20 cellular contexts compared by ENCODE assay signal in the genomic region with DNA sequence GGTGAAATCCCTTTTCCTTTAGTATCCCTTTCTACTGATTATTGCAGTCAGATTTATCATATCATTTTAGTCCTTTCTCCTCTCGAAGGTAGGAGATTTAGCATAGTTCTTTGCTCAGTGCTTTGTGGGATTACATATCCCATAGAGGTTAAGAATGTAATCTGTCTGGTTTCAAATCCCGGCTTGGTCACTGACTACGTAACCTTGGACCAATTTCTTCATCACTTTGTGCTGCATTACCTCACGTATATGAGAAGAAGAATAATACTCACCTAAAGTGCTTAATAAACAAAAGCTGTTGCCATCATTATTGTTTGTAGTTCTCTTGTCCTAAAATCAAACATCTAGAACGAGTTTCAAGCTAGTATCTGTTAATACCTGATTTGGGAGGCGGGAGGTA.
DNase-seq lines count a peak whose midpoint lies in the region; ATAC-seq and TF ChIP-seq lines count a peak whose summit lies in the region.
"Had no signal": no experiment of that assay in that cellular context is flagged by ENCODE, and none has a peak within 500 bp of the region (broad histone marks: within the 10 kb centered on the region; RNA-seq: fewer than 3 reads in every experiment).

No MANE protein-coding gene starts in this region.

- peaks cover 45% of the 10 kb centered on the region for H3K36me3 Mint-ChIP-seq in activated CD8-positive, alpha-beta T cell treated with anti-CD3 and anti-CD28 coated beads for 36 hours (ENCODE audit: low read depth)
- peaks cover 50% of the 10 kb centered on the region for H3K36me3 Mint-ChIP-seq in activated CD8-positive, alpha-beta T cell treated with anti-CD3 and anti-CD28 coated beads, Interleukin-2, amount 10 ng/mL, durations not matched to agents 7 days and 5 days (ENCODE audit: low read depth)
- peaks cover 2% of the 10 kb centered on the region for H3K36me3 Mint-ChIP-seq in T-helper 17 cell (ENCODE audit: low read depth)

- H2AK5ac ChIP-seq in trophoblast cell (ENCODE audit: low read length): no peak overlapping the region

- H3K79me1 ChIP-seq in trophoblast cell (ENCODE audit: low read length): no peaks in the 10 kb centered on the region

- no peaks in the 10 kb centered on the region for H3K79me2 ChIP-seq in trophoblast cell (ENCODE audit: control insufficient read depth, insufficient read depth, low read length, poor library complexity)

- no peak overlapping the region for H2BK5ac ChIP-seq in trophoblast cell (ENCODE audit: low read depth, low read length, poor library complexity)

- H3K14ac ChIP-seq in trophoblast cell (ENCODE audit: low read length): no peak overlapping the region

- peaks cover 7 to 12% of the 10 kb centered on the region in 2 experiments for H3K36me3 ChIP-seq in trophoblast cell (ENCODE audit: control insufficient read depth in 1 of 2, insufficient read depth in 2 of 2, low read length in 2 of 2)

- no peak overlapping the region for H3K4me3 Mint-ChIP-seq in activated CD8-positive, alpha-beta T cell treated with anti-CD3 and anti-CD28 coated beads for 36 hours
- H3K4me3 Mint-ChIP-seq in activated CD8-positive, alpha-beta T cell treated with anti-CD3 and anti-CD28 coated beads, Interleukin-2, amount 10 ng/mL, durations not matched to agents 7 days and 5 days: no peak overlapping the region
- H3K4me3 Mint-ChIP-seq in T-helper 17 cell: peak overlapping the region; percentile 39

- no peaks in the 10 kb centered on the region for H3K9me3 Mint-ChIP-seq in activated CD8-positive, alpha-beta T cell treated with anti-CD3 and anti-CD28 coated beads for 36 hours
- no peaks in the 10 kb centered on the region for H3K9me3 Mint-ChIP-seq in activated CD8-positive, alpha-beta T cell treated with anti-CD3 and anti-CD28 coated beads, Interleukin-2, amount 10 ng/mL, durations not matched to agents 7 days and 5 days (ENCODE audit: insufficient read depth)

- H4K12ac ChIP-seq in trophoblast cell (ENCODE audit: low read depth, low read length): no peak overlapping the region

- H3K27ac Mint-ChIP-seq in activated CD8-positive, alpha-beta T cell treated with anti-CD3 and anti-CD28 coated beads for 36 hours: peak overlapping the region; percentile 75
- H3K27ac Mint-ChIP-seq in activated CD8-positive, alpha-beta T cell treated with anti-CD3 and anti-CD28 coated beads, Interleukin-2, amount 10 ng/mL, durations not matched to agents 7 days and 5 days: no peak overlapping the region
- H3K27ac Mint-ChIP-seq in T-helper 17 cell: peak overlapping the region; percentile 75

- WGBS in trophoblast cell (ENCODE audit: extremely low coverage, insufficient coverage, insufficient read length): no CpG with 5 or more reads among the region's 6 CpGs

- no peak for TF ChIP-seq CTCF in activated CD8-positive, alpha-beta T cell treated with anti-CD3 and anti-CD28 coated beads for 36 hours (IDR thresholded peaks at IDR 0.05)

- H4K91ac ChIP-seq in trophoblast cell (ENCODE audit: low read depth, low read length): no peak overlapping the region

- no peak overlapping the region for H3K4me3 ChIP-seq in trophoblast cell (ENCODE audit: low read depth, low read length)
- H3K4me3 ChIP-seq: PC-9 had no signal

- no peak overlapping the region for H2BK120ac ChIP-seq in trophoblast cell (ENCODE audit: insufficient read depth, low read length, poor library complexity)

- peaks cover 21% of the 10 kb centered on the region for H3K4me1 Mint-ChIP-seq in activated CD8-positive, alpha-beta T cell treated with anti-CD3 and anti-CD28 coated beads for 36 hours (ENCODE audit: low read depth)
- H3K4me1 Mint-ChIP-seq in activated CD8-positive, alpha-beta T cell treated with anti-CD3 and anti-CD28 coated beads, Interleukin-2, amount 10 ng/mL, durations not matched to agents 7 days and 5 days (ENCODE audit: low read depth): no peaks in the 10 kb centered on the region
- peaks cover 21% of the 10 kb centered on the region for H3K4me1 Mint-ChIP-seq in T-helper 17 cell

- no peaks in the 10 kb centered on the region for H3K9me3 ChIP-seq in T-helper 17 cell (ENCODE audit: control insufficient read depth, low read length, poor library complexity, severe bottlenecking)
- no peaks in the 10 kb centered on the region for H3K9me3 ChIP-seq in trophoblast cell (ENCODE audit: insufficient read depth, low read depth, low read length)
- H3K9me3 ChIP-seq: BE2C had no signal

- no peak overlapping the region for H3K18ac ChIP-seq in trophoblast cell (ENCODE audit: low read length)

- no peaks in the 10 kb centered on the region for H3K4me1 ChIP-seq in trophoblast cell (ENCODE audit: control insufficient read depth in 1 of 2, insufficient read depth in 2 of 2, low read length in 2 of 2)
- H3K4me1 ChIP-seq: BE2C had no signal

- H2AFZ ChIP-seq in trophoblast cell (ENCODE audit: insufficient read depth, low read length, poor library complexity): no peak overlapping the region
- H2AFZ ChIP-seq: PC-9 had no signal

- no peak overlapping the region for H3K4me2 ChIP-seq in trophoblast cell (ENCODE audit: low read length)
- H3K4me2 ChIP-seq: PC-9 had no signal

- no peak overlapping the region for H3K4ac ChIP-seq in trophoblast cell (ENCODE audit: low read depth, low read length)

- no peak overlapping the region for H3K23ac ChIP-seq in trophoblast cell (ENCODE audit: low read length)

- intact Hi-C loops in activated CD8-positive, alpha-beta T cell treated with anti-CD3 and anti-CD28 coated beads for 36 hours (cut with micrococcal nuclease): no loop called here

- no peak for DNase-seq in activated CD8-positive, alpha-beta T cell treated with anti-CD3 and anti-CD28 coated beads for 36 hours
- no peak for DNase-seq in activated CD8-positive, alpha-beta T cell treated with anti-CD3 and anti-CD28 coated beads, Interleukin-2, amount 10 ng/mL, durations not matched to agents 7 days and 5 days
- no peak for DNase-seq in T-helper 17 cell
- DNase-seq in trophoblast cell: peak; percentile 68 to 91
- no peak for DNase-seq in activated CD4-positive, alpha-beta T cell treated with anti-CD3 and anti-CD28 coated beads, Interleukin-2, amount 50 U/mL, for 1 hour
- no peak for DNase-seq in stimulated activated naive CD8-positive, alpha-beta T cell treated with anti-CD3 and anti-CD28 coated beads, Interleukin-15, Interleukin-2, amounts not matched to agents 100 U/mL and 50 U/mL, for 24 hours
- DNase-seq: BE2C, DMS153, GOT3, NCI-H1048, NCI-H1436 treated with DMSO at 0.1 percent for 48 hours, NCI-H2029 treated with DMSO at 0.1 percent for 48 hours, NCI-H2171 treated with DMSO at 0.1 percent for 48 hours, NCI-H510A, NCI-H82, PC-9 had no signal

- H3K27me3 Mint-ChIP-seq in activated CD8-positive, alpha-beta T cell treated with anti-CD3 and anti-CD28 coated beads for 36 hours: no peaks in the 10 kb centered on the region
- H3K27me3 Mint-ChIP-seq in activated CD8-positive, alpha-beta T cell treated with anti-CD3 and anti-CD28 coated beads, Interleukin-2, amount 10 ng/mL, durations not matched to agents 7 days and 5 days (ENCODE audit: low read depth): no peaks in the 10 kb centered on the region
- H3K27me3 Mint-ChIP-seq in T-helper 17 cell: no peaks in the 10 kb centered on the region

- CTCF ChIA-PET in activated CD8-positive, alpha-beta T cell treated with anti-CD3 and anti-CD28 coated beads for 36 hours (lab: Charles Lee): interaction anchor here (1.3 kb wide), 1 partner anchor 22 kb away, joined by 3 read pairs; no protein-coding TSS in a partner anchor
- CTCF ChIA-PET in activated CD8-positive, alpha-beta T cell treated with anti-CD3 and anti-CD28 coated beads, Interleukin-2, amount 10 ng/mL, durations not matched to agents 7 days and 5 days (lab: Charles Lee): interaction anchor here (1.6 kb wide), 1 partner anchor 105 kb away, joined by 3 read pairs; no protein-coding TSS in a partner anchor

- no peak overlapping the region for H2BK12ac ChIP-seq in trophoblast cell (ENCODE audit: low read length)

- H4K8ac ChIP-seq in trophoblast cell (ENCODE audit: low read depth, low read length): no peak overlapping the region

- POLR2A ChIA-PET in activated CD8-positive, alpha-beta T cell treated with anti-CD3 and anti-CD28 coated beads for 36 hours (lab: Charles Lee): interaction anchor here (0.8 kb wide), 1 partner anchor 78 kb away, joined by 4 read pairs; no protein-coding TSS in a partner anchor
- POLR2A ChIA-PET in activated CD8-positive, alpha-beta T cell treated with anti-CD3 and anti-CD28 coated beads, Interleukin-2, amount 10 ng/mL, durations not matched to agents 7 days and 5 days (lab: Charles Lee): interaction anchor here (1.2 kb wide), 1 partner anchor 75 kb away, joined by 3 read pairs; no protein-coding TSS in a partner anchor

- no peak overlapping the region for H3K27ac ChIP-seq in trophoblast cell (ENCODE audit: low read depth, low read length)
- H3K27ac ChIP-seq: 22Rv1, PC-9 had no signal

- ATAC-seq in activated CD8-positive, alpha-beta T cell treated with anti-CD3 and anti-CD28 coated beads for 36 hours: no peak
- no peak for ATAC-seq in activated CD8-positive, alpha-beta T cell treated with anti-CD3 and anti-CD28 coated beads, Interleukin-2, amount 10 ng/mL, durations not matched to agents 7 days and 5 days
- ATAC-seq in T-helper 17 cell (no peak), esophagus mucosa (peak; percentile 37), HG02973 (IDR thresholded peaks at IDR 0.05; ENCODE audit: unreplicated experiment) (no peak)
- no peak for ATAC-seq in stimulated activated naive CD8-positive, alpha-beta T cell treated with anti-CD3 and anti-CD28 coated beads, Interleukin-15, Interleukin-2, amounts not matched to agents 100 U/mL and 50 U/mL, for 24 hours
- ATAC-seq: HepG2 had no signal

- no peak overlapping the region for H3K9ac ChIP-seq in trophoblast cell (ENCODE audit: low read length)

- H3K27me3 ChIP-seq in trophoblast cell (ENCODE audit: insufficient read depth, low read length): no peaks in the 10 kb centered on the region
- H3K27me3 ChIP-seq: BE2C had no signal

Comparison
In these comparisons a context has a peak if more than half of its experiments do, and no peak if none do; other contexts are left out.
1. DNase-seq: peak in trophoblast cell (2 of 2); none in activated CD8-positive, alpha-beta T cell treated with anti-CD3 and anti-CD28 coated beads for 36 hours (single experiment), activated CD8-positive, alpha-beta T cell treated with anti-CD3 and anti-CD28 coated beads, Interleukin-2, amount 10 ng/mL, durations not matched to agents 7 days and 5 days (single experiment), T-helper 17 cell (0 of 3), activated CD4-positive, alpha-beta T cell treated with anti-CD3 and anti-CD28 coated beads, Interleukin-2, amount 50 U/mL, for 1 hour (single experiment) and stimulated activated naive CD8-positive, alpha-beta T cell treated with anti-CD3 and anti-CD28 coated beads, Interleukin-15, Interleukin-2, amounts not matched to agents 100 U/mL and 50 U/mL, for 24 hours (single experiment).